1 cellular context compared by ENCODE assay signal in genomic region chr7:66995045-66995776, GRCh38.
TF ChIP-seq lines count a peak whose summit lies in the region.

SBDS (minus strand) TSS chr7:66995586; CDS start chr7:66995417, 169 bp downstream.

TF ChIP-seq in HEK293, 187 proteins besides CTCF, POLR2A, EP300 and RAD21 (continued from another document):
- TF ChIP-seq PRDM10 (tag by site-specific recombination; IDR thresholded peaks at IDR 0.05): peak; percentile 73
